In genomic region chr19:30017172-30017571, GRCh38 we compare ENCODE assay signal across 18 cellular contexts.
DNase-seq lines count a peak whose midpoint lies in the region; ATAC-seq and TF ChIP-seq lines count a peak whose summit lies in the region.
"Had no signal": no experiment of that assay in that cellular context is flagged by ENCODE, and none has a peak within 500 bp of the region (broad histone marks: within the 10 kb centered on the region; RNA-seq: fewer than 3 reads in every experiment).

No MANE protein-coding gene starts in this region.

- DNase-seq in CD8-positive, alpha-beta T cell: no peak
- peak; percentile 23 for DNase-seq in KBM-7
- no peak for DNase-seq in RWPE1 (ENCODE audit: low spot score)
- DNase-seq in Kasumi-1 (lab: John Stamatoyannopoulos, UW): no peak
- DNase-seq in COR-L47 (lab: John Stamatoyannopoulos, UW): no peak
- DNase-seq: activated CD8-positive, alpha-beta T cell treated with anti-CD3 and anti-CD28 coated beads for 36 hours; CD4-positive, alpha-beta memory T cell; NCI-H2081 treated with DMSO at 0.1 percent for 48 hours; NCI-H526 treated with DMSO at 0.1 percent for 48 hours; right cardiac atrium; stimulated activated CD4-positive, alpha-beta T cell treated with anti-CD3 and anti-CD28 coated beads, Interleukin-1b, Interleukin-23, amount 100 ng/mL, for 48 hours; thyroid gland had no signal

- peak overlapping the region; percentile 25 for H3K27ac Mint-ChIP-seq in CD8-positive, alpha-beta T cell
- H3K27ac Mint-ChIP-seq: activated CD8-positive, alpha-beta T cell treated with anti-CD3 and anti-CD28 coated beads for 36 hours; mesothelial cell of epicardium had no signal

- H3K27me3 ChIP-seq in CD8-positive, alpha-beta T cell (ENCODE audit: insufficient read depth, low read length): no peaks in the 10 kb centered on the region
- H3K27me3 ChIP-seq: thyroid gland had no signal

- POLR2A ChIA-PET in CD8-positive, alpha-beta T cell (lab: Charles Lee): no interaction called here
- POLR2A ChIA-PET in RWPE1 (lab: Yijun Ruan, JAX; ENCODE audit: low non-redundant PET): no interaction called here

- peaks cover 58% of the 10 kb centered on the region for H3K36me3 Mint-ChIP-seq in CD8-positive, alpha-beta T cell

- no peak for ATAC-seq in CD8-positive, alpha-beta T cell
- ATAC-seq in GM18907 (IDR thresholded peaks at IDR 0.05; ENCODE audit: unreplicated experiment): peak; percentile 68
- ATAC-seq in HG02840 (IDR thresholded peaks at IDR 0.05; ENCODE audit: low FRiP score, unreplicated experiment): peak; percentile 54
- no peak for ATAC-seq in GM18519 (IDR thresholded peaks at IDR 0.05; ENCODE audit: low FRiP score, unreplicated experiment)
- ATAC-seq: A549; activated CD8-positive, alpha-beta T cell treated with anti-CD3 and anti-CD28 coated beads for 36 hours; Panc1; right cardiac atrium had no signal

- H3K4me3 Mint-ChIP-seq in CD8-positive, alpha-beta T cell: no peak overlapping the region
- H3K4me3 Mint-ChIP-seq: activated CD8-positive, alpha-beta T cell treated with anti-CD3 and anti-CD28 coated beads for 36 hours; CD4-positive, alpha-beta memory T cell; mesothelial cell of epicardium had no signal

- no peaks in the 10 kb centered on the region for H3K9me3 Mint-ChIP-seq in CD8-positive, alpha-beta T cell
- H3K9me3 Mint-ChIP-seq: activated CD8-positive, alpha-beta T cell treated with anti-CD3 and anti-CD28 coated beads for 36 hours; CD4-positive, alpha-beta memory T cell had no signal

- H3K9me3 ChIP-seq in CD8-positive, alpha-beta T cell (ENCODE audit: low read length): no peaks in the 10 kb centered on the region
- H3K9me3 ChIP-seq: A549, thyroid gland had no signal

- H3K4me1 ChIP-seq in CD8-positive, alpha-beta T cell (ENCODE audit: insufficient read depth, low read length): no peaks in the 10 kb centered on the region
- H3K4me1 ChIP-seq: A549, thyroid gland had no signal

- no peak for TF ChIP-seq CTCF in CD8-positive, alpha-beta T cell (IDR thresholded peaks at IDR 0.05)
- TF ChIP-seq CTCF in RWPE1 (conservative IDR thresholded peaks at IDR 0.05; ENCODE audit: low read depth): no peak

- no peak overlapping the region for H3K27ac ChIP-seq in CD8-positive, alpha-beta T cell (ENCODE audit: low read depth, low read length)
- H3K27ac ChIP-seq in RWPE1: no peak overlapping the region
- H3K27ac ChIP-seq: A549, thyroid gland had no signal

- no peaks in the 10 kb centered on the region for H3K36me3 ChIP-seq in CD8-positive, alpha-beta T cell (ENCODE audit: insufficient read depth, low read length)
- H3K36me3 ChIP-seq: thyroid gland had no signal

- H3K4me3 ChIP-seq in CD8-positive, alpha-beta T cell (ENCODE audit: low read depth, low read length): no peak overlapping the region
- H3K4me3 ChIP-seq: A549, thyroid gland had no signal

- CTCF ChIA-PET in CD8-positive, alpha-beta T cell (lab: Charles Lee): no interaction called here
- CTCF ChIA-PET in RWPE1 (lab: Yijun Ruan, JAX): no interaction called here

- H3K4me1 Mint-ChIP-seq in CD8-positive, alpha-beta T cell (ENCODE audit: low read depth): peaks cover 1% of the 10 kb centered on the region
- H3K4me1 Mint-ChIP-seq: mesothelial cell of epicardium had no signal

- intact Hi-C loops in CD8-positive, alpha-beta T cell (cut with DNase I, micrococcal nuclease): no loop called here

- H3K27me3 Mint-ChIP-seq in CD8-positive, alpha-beta T cell (ENCODE audit: low read depth): no peaks in the 10 kb centered on the region
- H3K27me3 Mint-ChIP-seq: activated CD8-positive, alpha-beta T cell treated with anti-CD3 and anti-CD28 coated beads for 36 hours; CD4-positive, alpha-beta memory T cell had no signal

- in situ Hi-C loops in KBM-7 (cut with MboI; ENCODE audit: low pct_unique_long_range_greater_than_20kb, low sequenced_read_pairs): no loop called here

Comparison
In these comparisons a context has a peak if more than half of its experiments do, and no peak if none do; other contexts are left out.
1. ATAC-seq: peak in GM18907 (single experiment) and HG02840 (single experiment); none in CD8-positive, alpha-beta T cell (single experiment) and GM18519 (single experiment).